ENCODE assay signal across 1 cellular context in the genomic region with DNA sequence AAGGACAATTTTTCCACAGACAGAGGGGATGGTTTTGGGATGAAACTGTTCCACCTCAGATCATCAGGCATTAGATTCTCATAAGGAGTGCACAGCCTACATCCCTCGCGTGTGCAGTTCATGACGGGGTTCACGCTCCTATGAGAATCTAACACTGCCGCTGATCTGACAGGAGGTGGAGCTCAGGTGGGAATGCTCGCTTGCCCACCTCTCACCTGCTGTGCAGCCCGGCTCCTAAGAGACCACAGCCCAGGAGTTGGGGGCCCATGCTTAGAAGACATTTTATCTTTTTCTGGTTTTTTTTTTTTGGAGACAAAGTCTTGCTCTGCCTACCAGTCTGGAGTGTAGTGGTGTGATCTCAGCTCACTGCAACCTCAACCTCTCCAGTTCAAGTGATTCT.
TF ChIP-seq lines count a peak whose summit lies in the region.

No MANE protein-coding gene starts in this region.

TF ChIP-seq in HepG2, 621 proteins besides CTCF, POLR2A, EP300 and RAD21:
- no peak for TF ChIP-seq IKZF4 (CRISPR knock-in tag; IDR thresholded peaks at IDR 0.05; ENCODE audit: borderline replicate concordance, low read depth, not compliant biosample characterization)
- no peak for TF ChIP-seq KMT2B (CRISPR knock-in tag; IDR thresholded peaks at IDR 0.05)
- TF ChIP-seq, protein P1, sequence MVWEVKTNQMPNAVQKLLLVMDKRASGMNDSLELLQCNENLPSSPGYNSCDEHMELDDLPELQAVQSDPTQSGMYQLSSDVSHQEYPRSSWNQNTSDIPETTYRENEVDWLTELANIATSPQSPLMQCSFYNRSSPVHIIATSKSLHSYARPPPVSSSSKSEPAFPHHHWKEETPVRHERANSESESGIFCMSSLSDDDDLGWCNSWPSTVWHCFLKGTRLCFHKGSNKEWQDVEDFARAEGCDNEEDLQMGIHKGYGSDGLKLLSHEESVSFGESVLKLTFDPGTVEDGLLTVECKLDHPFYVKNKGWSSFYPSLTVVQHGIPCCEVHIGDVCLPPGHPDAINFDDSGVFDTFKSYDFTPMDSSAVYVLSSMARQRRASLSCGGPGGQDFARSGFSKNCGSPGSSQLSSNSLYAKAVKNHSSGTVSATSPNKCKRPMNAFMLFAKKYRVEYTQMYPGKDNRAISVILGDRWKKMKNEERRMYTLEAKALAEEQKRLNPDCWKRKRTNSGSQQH (CRISPR knock-in tag; IDR thresholded peaks at IDR 0.05; ENCODE audit: low read depth): no peak
- no peak for TF ChIP-seq FOSL1 (CRISPR knock-in tag; IDR thresholded peaks at IDR 0.05; ENCODE audit: borderline replicate concordance)
- no peak for TF ChIP-seq NFE2 (CRISPR knock-in tag; IDR thresholded peaks at IDR 0.05)
- TF ChIP-seq, protein P2, sequence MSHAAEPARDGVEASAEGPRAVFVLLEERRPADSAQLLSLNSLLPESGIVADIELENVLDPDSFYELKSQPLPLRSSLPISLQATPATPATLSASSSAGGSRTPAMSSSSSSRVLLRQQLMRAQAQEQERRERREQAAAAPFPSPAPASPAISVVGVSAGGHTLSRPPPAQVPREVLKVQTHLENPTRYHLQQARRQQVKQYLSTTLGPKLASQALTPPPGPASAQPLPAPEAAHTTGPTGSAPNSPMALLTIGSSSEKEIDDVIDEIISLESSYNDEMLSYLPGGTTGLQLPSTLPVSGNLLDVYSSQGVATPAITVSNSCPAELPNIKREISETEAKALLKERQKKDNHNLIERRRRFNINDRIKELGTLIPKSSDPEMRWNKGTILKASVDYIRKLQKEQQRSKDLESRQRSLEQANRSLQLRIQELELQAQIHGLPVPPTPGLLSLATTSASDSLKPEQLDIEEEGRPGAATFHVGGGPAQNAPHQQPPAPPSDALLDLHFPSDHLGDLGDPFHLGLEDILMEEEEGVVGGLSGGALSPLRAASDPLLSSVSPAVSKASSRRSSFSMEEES (CRISPR knock-in tag; IDR thresholded peaks at IDR 0.05): no peak
- no peak for TF ChIP-seq ZNF816 (CRISPR knock-in tag; IDR thresholded peaks at IDR 0.05; ENCODE audit: borderline replicate concordance)
- no peak for TF ChIP-seq KLF6 (CRISPR knock-in tag; IDR thresholded peaks at IDR 0.05)
- TF ChIP-seq, protein P3, sequence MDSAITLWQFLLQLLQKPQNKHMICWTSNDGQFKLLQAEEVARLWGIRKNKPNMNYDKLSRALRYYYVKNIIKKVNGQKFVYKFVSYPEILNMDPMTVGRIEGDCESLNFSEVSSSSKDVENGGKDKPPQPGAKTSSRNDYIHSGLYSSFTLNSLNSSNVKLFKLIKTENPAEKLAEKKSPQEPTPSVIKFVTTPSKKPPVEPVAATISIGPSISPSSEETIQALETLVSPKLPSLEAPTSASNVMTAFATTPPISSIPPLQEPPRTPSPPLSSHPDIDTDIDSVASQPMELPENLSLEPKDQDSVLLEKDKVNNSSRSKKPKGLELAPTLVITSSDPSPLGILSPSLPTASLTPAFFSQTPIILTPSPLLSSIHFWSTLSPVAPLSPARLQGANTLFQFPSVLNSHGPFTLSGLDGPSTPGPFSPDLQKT (CRISPR knock-in tag; IDR thresholded peaks at IDR 0.05; ENCODE audit: borderline replicate concordance): no peak
- TF ChIP-seq, protein P4, sequence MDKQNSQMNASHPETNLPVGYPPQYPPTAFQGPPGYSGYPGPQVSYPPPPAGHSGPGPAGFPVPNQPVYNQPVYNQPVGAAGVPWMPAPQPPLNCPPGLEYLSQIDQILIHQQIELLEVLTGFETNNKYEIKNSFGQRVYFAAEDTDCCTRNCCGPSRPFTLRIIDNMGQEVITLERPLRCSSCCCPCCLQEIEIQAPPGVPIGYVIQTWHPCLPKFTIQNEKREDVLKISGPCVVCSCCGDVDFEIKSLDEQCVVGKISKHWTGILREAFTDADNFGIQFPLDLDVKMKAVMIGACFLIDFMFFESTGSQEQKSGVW (CRISPR knock-in tag; IDR thresholded peaks at IDR 0.05; ENCODE audit: borderline replicate concordance): no peak
- TF ChIP-seq FOXO1 (CRISPR knock-in tag; IDR thresholded peaks at IDR 0.05): no peak
- no peak for TF ChIP-seq ZNF572 (CRISPR knock-in tag; IDR thresholded peaks at IDR 0.05)
- TF ChIP-seq POLR2AphosphoS2 (IDR thresholded peaks at IDR 0.05; ENCODE audit: low read depth, low read length): no peak
- TF ChIP-seq TBP (CRISPR knock-in tag; IDR thresholded peaks at IDR 0.05): no peak
TF ChIP-seq in HepG2: peak in this region for 0.
